Comparison of ENCODE assay signal across 19 cellular contexts in the genomic region with DNA sequence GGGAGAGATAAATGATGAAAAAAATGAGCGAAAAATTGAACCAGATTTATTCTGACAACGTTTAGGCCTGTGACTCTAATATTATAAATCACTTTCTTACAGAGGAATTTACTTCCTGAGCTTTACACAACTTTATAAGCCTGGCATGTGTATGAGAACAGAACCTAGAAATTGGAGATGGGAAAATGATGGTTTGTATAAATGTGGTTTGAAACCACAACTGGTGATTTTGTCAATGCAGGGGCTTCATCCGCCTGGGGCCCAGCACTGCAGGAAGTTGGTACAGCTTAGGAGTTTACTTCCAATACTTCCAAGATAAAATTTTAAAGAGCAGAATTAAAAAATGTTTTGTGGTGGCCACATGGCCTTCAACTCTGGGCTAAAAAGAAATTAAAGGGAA.
"Had no signal": no experiment of that assay in that cellular context is flagged by ENCODE, and none has a peak within 500 bp of the region (broad histone marks: within the 10 kb centered on the region; RNA-seq: fewer than 3 reads in every experiment).

No MANE protein-coding gene starts in this region.

- FAIRE-seq: colon, frontal cortex, islet of Langerhans, small intestine had no signal

- DNase-seq: dermis blood vessel endothelial cell; heart left ventricle; hypothalamus; kidney glomerular epithelial cell; mucosa of descending colon; naive thymus-derived CD8-positive, alpha-beta T cell; posterior cingulate gyrus; small intestine; stimulated activated CD4-positive, alpha-beta T cell treated with anti-CD3 and anti-CD28 coated beads, Interleukin-12 subunit alpha, Interleukin-12 subunit beta, amount 100 ng/mL, for 4 hours; stimulated activated naive CD4-positive, alpha-beta T cell; stomach; substantia nigra; trophoblast cell had no signal

- H3K4me1 Mint-ChIP-seq: naive thymus-derived CD8-positive, alpha-beta T cell had no signal

- ATAC-seq: heart left ventricle; mucosa of descending colon; naive thymus-derived CD8-positive, alpha-beta T cell had no signal

- H3K27me3 ChIP-seq: heart left ventricle, right atrium auricular region, stomach had no signal

- H3K4me3 ChIP-seq: heart left ventricle, mucosa of descending colon, right atrium auricular region, stomach, thoracic aorta had no signal

- H3K36me3 ChIP-seq: heart left ventricle, right atrium auricular region, stomach, thoracic aorta had no signal

- H3K27ac ChIP-seq: heart left ventricle, right atrium auricular region, stomach, thoracic aorta had no signal

- H3K4me3 Mint-ChIP-seq: naive thymus-derived CD8-positive, alpha-beta T cell; neural crest cell had no signal

- H3K27ac Mint-ChIP-seq: naive thymus-derived CD8-positive, alpha-beta T cell had no signal
